Comparison of ENCODE assay signal across 25 cellular contexts in the genomic region with DNA sequence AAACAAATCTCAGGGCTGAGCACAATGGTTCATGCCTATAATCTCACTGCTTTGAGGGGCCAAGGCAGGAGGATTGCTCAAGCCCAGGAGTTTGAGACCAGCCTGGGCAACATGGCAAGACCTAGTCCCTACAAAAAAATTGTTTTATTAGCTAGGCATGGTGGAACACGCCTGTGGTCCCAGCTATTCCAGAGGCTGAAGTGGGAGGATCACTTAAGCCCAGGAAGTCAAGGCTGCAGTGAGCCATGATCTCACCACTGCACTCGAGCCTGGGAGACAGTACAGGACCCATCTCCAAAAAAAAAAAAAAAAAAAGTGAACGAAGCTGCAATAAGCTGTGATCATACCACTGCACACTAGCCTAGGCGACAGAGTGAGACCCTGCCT. TPM values are rescaled to one million over a fixed set of nuclear protein-coding genes. Genes with fewer than 3 reads are reported as not detected.
DNase-seq lines count a peak whose midpoint lies in the region; ATAC-seq and TF ChIP-seq lines count a peak whose summit lies in the region.
"Had no signal": no experiment of that assay in that cellular context is flagged by ENCODE, and none has a peak within 500 bp of the region (broad histone marks: within the 10 kb centered on the region; RNA-seq: fewer than 3 reads in every experiment).

No MANE protein-coding gene starts in this region.

- no peaks in the 10 kb centered on the region for H3K36me3 ChIP-seq in left ventricle myocardium inferior
- no peaks in the 10 kb centered on the region for H3K36me3 ChIP-seq in heart left ventricle
- no peaks in the 10 kb centered on the region for H3K36me3 ChIP-seq in mucosa of rectum (ENCODE audit: control insufficient read depth in 2 of 2, insufficient read depth in 2 of 2, low read length in 2 of 2)
- no peaks in the 10 kb centered on the region for H3K36me3 ChIP-seq in upper lobe of left lung
- H3K36me3 ChIP-seq: heart right ventricle, neutrophil, tibial artery had no signal

- intact Hi-C loops in left ventricle myocardium inferior (cut with micrococcal nuclease), result no loop called here
- intact Hi-C loops in heart left ventricle (cut with DNase I), result no loop called here
- intact Hi-C loops in activated CD4-positive, alpha-beta T cell treated with anti-CD3 and anti-CD28 coated beads, Interleukin-2, amount 10 ng/mL, durations not matched to agents 24 days and 14 days (cut with micrococcal nuclease), result no loop called here

- peaks cover 1% of the 10 kb centered on the region for H3K36me3 Mint-ChIP-seq in chondrocyte (ENCODE audit: low read depth)
- no peaks in the 10 kb centered on the region for H3K36me3 Mint-ChIP-seq in activated CD4-positive, alpha-beta T cell treated with anti-CD3 and anti-CD28 coated beads, Interleukin-2, amount 10 ng/mL, durations not matched to agents 24 days and 14 days (ENCODE audit: low read depth)
- no peaks in the 10 kb centered on the region for H3K36me3 Mint-ChIP-seq in activated CD8-positive, alpha-beta memory T cell treated with anti-CD3 and anti-CD28 coated beads, Interleukin-2, amount 10 ng/mL, durations not matched to agents 7 days and 5 days
- H3K36me3 Mint-ChIP-seq: WTC11 had no signal

- WGBS in heart left ventricle, 4 donors, result 80 to 90% (median 82%) methylated on average over 4 of the region's 4 CpGs
- WGBS in upper lobe of left lung, 2 donors, result 80 to 90% methylated on average over 4 of the region's 4 CpGs

- no peaks in the 10 kb centered on the region for H3K27me3 ChIP-seq in left ventricle myocardium inferior (ENCODE audit: low read depth)
- no peaks in the 10 kb centered on the region for H3K27me3 ChIP-seq in heart left ventricle
- H3K27me3 ChIP-seq in mucosa of rectum (ENCODE audit: control insufficient read depth in 2 of 2, insufficient read depth in 2 of 2, low read length in 2 of 2), result no peaks in the 10 kb centered on the region
- no peaks in the 10 kb centered on the region for H3K27me3 ChIP-seq in upper lobe of left lung
- H3K27me3 ChIP-seq: heart right ventricle, neutrophil, tibial artery had no signal

- H3K9me3 ChIP-seq in left ventricle myocardium inferior (replicated peaks), result no peaks in the 10 kb centered on the region
- H3K9me3 ChIP-seq in heart left ventricle, result no peaks in the 10 kb centered on the region
- H3K9me3 ChIP-seq in mucosa of rectum (ENCODE audit: control insufficient read depth in 2 of 2, low read length in 2 of 2), result no peaks in the 10 kb centered on the region
- H3K9me3 ChIP-seq in upper lobe of left lung, result no peaks in the 10 kb centered on the region
- H3K9me3 ChIP-seq: heart right ventricle, neutrophil, tibial artery had no signal

- no peak overlapping the region for H3K9ac ChIP-seq in mucosa of rectum (ENCODE audit: low read depth in 1 of 2, low read length in 2 of 2)

- TF ChIP-seq EP300 in upper lobe of left lung (IDR thresholded peaks at IDR 0.05), result no peak

- no peaks in the 10 kb centered on the region for H3K9me3 Mint-ChIP-seq in chondrocyte (ENCODE audit: low read depth)
- no peaks in the 10 kb centered on the region for H3K9me3 Mint-ChIP-seq in activated CD4-positive, alpha-beta T cell treated with anti-CD3 and anti-CD28 coated beads, Interleukin-2, amount 10 ng/mL, durations not matched to agents 24 days and 14 days
- H3K9me3 Mint-ChIP-seq in activated CD8-positive, alpha-beta memory T cell treated with anti-CD3 and anti-CD28 coated beads, Interleukin-2, amount 10 ng/mL, durations not matched to agents 7 days and 5 days (ENCODE audit: low read depth), result no peaks in the 10 kb centered on the region
- H3K9me3 Mint-ChIP-seq: IgD-negative memory B cell; immature natural killer cell; stimulated activated naive CD8-positive, alpha-beta T cell treated with anti-CD3 and anti-CD28 coated beads, Interleukin-15, Interleukin-2, amounts not matched to agents 100 ng/mL and 50 ng/mL, for 24 hours; WTC11 had no signal

- H3K27ac ChIP-seq in left ventricle myocardium inferior (replicated peaks) (peak overlapping the region; percentile 30), heart left ventricle (peak overlapping the region in 2 of 12 donors; percentile 27 to 32), mucosa of rectum (ENCODE audit: low read depth in 2 of 2, low read length in 2 of 2) (peak overlapping the region; percentile 10 to 14), upper lobe of left lung (peak overlapping the region in 3 of 4 donors; percentile 47 to 68 (median 53))
- H3K27ac ChIP-seq: 22Rv1, neutrophil, tibial artery had no signal

- peak overlapping the region; percentile 74 for H3K27ac Mint-ChIP-seq in chondrocyte (ENCODE audit: unreplicated experiment)
- no peak overlapping the region for H3K27ac Mint-ChIP-seq in activated CD4-positive, alpha-beta T cell treated with anti-CD3 and anti-CD28 coated beads, Interleukin-2, amount 10 ng/mL, durations not matched to agents 24 days and 14 days
- H3K27ac Mint-ChIP-seq in activated CD8-positive, alpha-beta memory T cell treated with anti-CD3 and anti-CD28 coated beads, Interleukin-2, amount 10 ng/mL, durations not matched to agents 7 days and 5 days, result no peak overlapping the region
- H3K27ac Mint-ChIP-seq: B cell; immature natural killer cell; stimulated activated naive CD8-positive, alpha-beta T cell treated with anti-CD3 and anti-CD28 coated beads, Interleukin-15, Interleukin-2, amounts not matched to agents 100 ng/mL and 50 ng/mL, for 24 hours had no signal

- TF ChIP-seq CTCF in left ventricle myocardium inferior (IDR thresholded peaks at IDR 0.05; ENCODE audit: borderline replicate concordance), result no peak
- TF ChIP-seq CTCF in heart left ventricle (IDR thresholded peaks at IDR 0.05), result no peak
- TF ChIP-seq CTCF in chondrocyte (IDR thresholded peaks at IDR 0.05), result no peak
- no peak for TF ChIP-seq CTCF in upper lobe of left lung (IDR thresholded peaks at IDR 0.05)

- CTCF ChIA-PET in activated CD8-positive, alpha-beta memory T cell treated with anti-CD3 and anti-CD28 coated beads, Interleukin-2, amount 10 ng/mL, durations not matched to agents 7 days and 5 days (lab: Charles Lee), result no interaction called here

- H3K4me1 ChIP-seq in left ventricle myocardium inferior (peaks cover 53% of the 10 kb centered on the region), heart left ventricle (peaks cover 0 to 50% (median 13%) of the 10 kb centered on the region in 12 donors), mucosa of rectum (ENCODE audit: control insufficient read depth in 2 of 2, insufficient read depth in 2 of 2, low read length in 2 of 2) (peaks cover 8 to 15% of the 10 kb centered on the region in 2 donors), upper lobe of left lung (peaks cover 42 to 72% (median 46%) of the 10 kb centered on the region in 4 donors)

- no peak for ATAC-seq in heart left ventricle
- ATAC-seq in upper lobe of left lung (ENCODE audit: low FRiP score in 2 of 2), result no peak
- no peak for ATAC-seq in HG03097 (IDR thresholded peaks at IDR 0.05; ENCODE audit: low FRiP score, unreplicated experiment)
- no peak for ATAC-seq in activated CD8-positive, alpha-beta memory T cell treated with anti-CD3 and anti-CD28 coated beads, Interleukin-2, amount 10 ng/mL, durations not matched to agents 7 days and 5 days
- ATAC-seq: WTC11 had no signal

- TF ChIP-seq POLR2A in heart left ventricle (IDR thresholded peaks at IDR 0.05), result no peak
- TF ChIP-seq POLR2A in upper lobe of left lung (IDR thresholded peaks at IDR 0.05), result no peak

- H3K4me3 ChIP-seq in left ventricle myocardium inferior (no peak overlapping the region), heart left ventricle (no peak overlapping the region), mucosa of rectum (ENCODE audit: low read length in 2 of 2) (no peak overlapping the region), upper lobe of left lung (no peak overlapping the region)
- H3K4me3 ChIP-seq: heart right ventricle, tibial artery had no signal

- H3K4me3 Mint-ChIP-seq in chondrocyte (ENCODE audit: unreplicated experiment), result no peak overlapping the region
- H3K4me3 Mint-ChIP-seq in activated CD4-positive, alpha-beta T cell treated with anti-CD3 and anti-CD28 coated beads, Interleukin-2, amount 10 ng/mL, durations not matched to agents 24 days and 14 days, result no peak overlapping the region
- H3K4me3 Mint-ChIP-seq in activated CD8-positive, alpha-beta memory T cell treated with anti-CD3 and anti-CD28 coated beads, Interleukin-2, amount 10 ng/mL, durations not matched to agents 7 days and 5 days, result no peak overlapping the region
- H3K4me3 Mint-ChIP-seq: B cell; IgD-negative memory B cell; immature natural killer cell; stimulated activated naive CD8-positive, alpha-beta T cell treated with anti-CD3 and anti-CD28 coated beads, Interleukin-15, Interleukin-2, amounts not matched to agents 100 ng/mL and 50 ng/mL, for 24 hours; WTC11 had no signal

- H3K4me1 Mint-ChIP-seq in chondrocyte (ENCODE audit: low read depth), result peaks cover 47% of the 10 kb centered on the region
- peaks cover 2% of the 10 kb centered on the region for H3K4me1 Mint-ChIP-seq in activated CD4-positive, alpha-beta T cell treated with anti-CD3 and anti-CD28 coated beads, Interleukin-2, amount 10 ng/mL, durations not matched to agents 24 days and 14 days
- H3K4me1 Mint-ChIP-seq in activated CD8-positive, alpha-beta memory T cell treated with anti-CD3 and anti-CD28 coated beads, Interleukin-2, amount 10 ng/mL, durations not matched to agents 7 days and 5 days, result no peaks in the 10 kb centered on the region
- H3K4me1 Mint-ChIP-seq: immature natural killer cell had no signal

- H3K27me3 Mint-ChIP-seq in chondrocyte (ENCODE audit: low read depth), result no peaks in the 10 kb centered on the region
- H3K27me3 Mint-ChIP-seq in activated CD4-positive, alpha-beta T cell treated with anti-CD3 and anti-CD28 coated beads, Interleukin-2, amount 10 ng/mL, durations not matched to agents 24 days and 14 days, result no peaks in the 10 kb centered on the region
- no peaks in the 10 kb centered on the region for H3K27me3 Mint-ChIP-seq in activated CD8-positive, alpha-beta memory T cell treated with anti-CD3 and anti-CD28 coated beads, Interleukin-2, amount 10 ng/mL, durations not matched to agents 7 days and 5 days
- H3K27me3 Mint-ChIP-seq: B cell; IgD-negative memory B cell; stimulated activated naive CD8-positive, alpha-beta T cell treated with anti-CD3 and anti-CD28 coated beads, Interleukin-15, Interleukin-2, amounts not matched to agents 100 ng/mL and 50 ng/mL, for 24 hours had no signal

- DNase-seq in left ventricle myocardium inferior (no peak), heart left ventricle (no peak), chondrocyte (ENCODE audit: low spot score) (no peak), upper lobe of left lung (no peak)
- no peak for DNase-seq in activated CD4-positive, alpha-beta T cell treated with anti-CD3 and anti-CD28 coated beads, Interleukin-2, amount 10 ng/mL, durations not matched to agents 24 days and 14 days
- no peak for DNase-seq in activated CD8-positive, alpha-beta memory T cell treated with anti-CD3 and anti-CD28 coated beads, Interleukin-2, amount 10 ng/mL, durations not matched to agents 7 days and 5 days
- DNase-seq: activated CD4-positive, alpha-beta T cell treated with anti-CD3 and anti-CD28 coated beads, Interleukin-2, amount 50 U/mL, for 48 hours; activated effector memory CD4-positive, alpha-beta T cell treated with anti-CD3 and anti-CD28 coated beads, Interleukin-2, amount 50 U/mL, for 16 hours; activated T-cell treated with anti-CD3 and anti-CD28 coated beads for 4 hours; Calu3; cortex of kidney; heart right ventricle; immature natural killer cell; NCI-H1105 treated with DMSO at 0.1 percent for 48 hours; NCI-H446 treated with DMSO at 0.1 percent for 48 hours; stimulated activated CD4-positive, alpha-beta T cell treated with anti-CD3 and anti-CD28 coated beads, Interleukin-12 subunit alpha, Interleukin-12 subunit beta, amount 100 ng/mL, for 4 hours; tibial artery had no signal

RNA-seq across cellular contexts. Expression of a gene that starts 25.1 kb away (rescaled TPM):
- total RNA-seq in left ventricle myocardium inferior (4.9 TPM), heart left ventricle (1 to 10 TPM; 2.5 to 9.0 (median 5.5) TPM), chondrocyte (7.2 to 11.2 TPM (median 10.6 TPM) in 3 replicates), upper lobe of left lung (10 to 100 TPM; 17.0 to 78.6 (median 31.9) TPM)
- 1 to 10 TPM in 1 of 2 donors, under 1 TPM in 1; 0.69 to 2.3 TPM for polyA plus RNA-seq in heart left ventricle
- 19.6 and 20.9 TPM in 2 replicates for total RNA-seq in activated CD4-positive, alpha-beta T cell treated with anti-CD3 and anti-CD28 coated beads, Interleukin-2, amount 10 ng/mL, durations not matched to agents 24 days and 14 days
- 1 to 10 TPM; 6.4 to 7.7 TPM for total RNA-seq in activated CD8-positive, alpha-beta memory T cell treated with anti-CD3 and anti-CD28 coated beads, Interleukin-2, amount 10 ng/mL, durations not matched to agents 7 days and 5 days
